ENCODE assay signal across 8 cellular contexts in genomic region chr6:149566372-149567193, GRCh38. TPM values are rescaled to one million over a fixed set of nuclear protein-coding genes. Genes with fewer than 3 reads are reported as not detected.
DNase-seq lines count a peak whose midpoint lies in the region; TF ChIP-seq lines count a peak whose summit lies in the region.

TSS of gene GINM1 (plus strand) at chr6:149566375. CDS start at chr6:149566415, 40 bp downstream.

- no peak within 1 kb of the TSS for H3K56ac ChIP-seq in H9 (ENCODE audit: insufficient read length, low read depth, low read length)

- H2BK15ac ChIP-seq in H9 (ENCODE audit: low read depth, low read length): no peak within 1 kb of the TSS

- no peak within 1 kb of the TSS for H3K4ac ChIP-seq in H9 (ENCODE audit: low read depth, low read length)

- peak within 1 kb of the TSS; percentile 44 for H4K5ac ChIP-seq in H9 (ENCODE audit: insufficient read length, low read depth, low read length)

- no peak within 1 kb of the TSS for H2BK12ac ChIP-seq in H9 (ENCODE audit: insufficient read length, low read depth, low read length)

- H3K23me2 ChIP-seq in H9 (ENCODE audit: insufficient read length, low read depth, low read length, poor library complexity, severe bottlenecking): peaks cover 4% of the 10 kb centered on the region

- H2BK5ac ChIP-seq in H9 (ENCODE audit: insufficient read length, low read length): no peak within 1 kb of the TSS

- no peak within 1 kb of the TSS for H3K27ac ChIP-seq in H9 (ENCODE audit: insufficient read length, low read depth, low read length)
- H3K27ac ChIP-seq in WERI-Rb-1: peak within 1 kb of the TSS; percentile 88

- H2BK120ac ChIP-seq in H9 (ENCODE audit: low read depth, low read length, poor library complexity, severe bottlenecking): no peak within 1 kb of the TSS

- no peak within 1 kb of the TSS for H3T11ph ChIP-seq in H9 (ENCODE audit: low read length)

- H3K27me3 ChIP-seq in H9 (ENCODE audit: insufficient read depth, low read length): no peaks in the 10 kb centered on the region
- no peaks in the 10 kb centered on the region for H3K27me3 ChIP-seq in WERI-Rb-1 (ENCODE audit: insufficient read depth, low read depth, severe bottlenecking)

- H3K36me3 Mint-ChIP-seq in H9 (ENCODE audit: insufficient read depth in 1 of 3, low read depth in 3 of 3): peaks cover 0 to 1% (median 0%) of the 10 kb centered on the region in 3 experiments; a peak in 2 of 7 replicates

- H2BK20ac ChIP-seq in H9 (ENCODE audit: low read depth, low read length, poor library complexity, severe bottlenecking): no peak within 1 kb of the TSS

- H3K79me1 ChIP-seq in H9 (ENCODE audit: insufficient read depth, low read depth, low read length, poor library complexity, severe bottlenecking): peaks cover 2% of the 10 kb centered on the region

- H2AK5ac ChIP-seq in H9 (ENCODE audit: insufficient read length, low read length): no peak within 1 kb of the TSS

- H3K4me3 Mint-ChIP-seq in H9: peak within 1 kb of the TSS; percentile 90 to 91

- no peak within 1 kb of the TSS for H3K23ac ChIP-seq in H9 (ENCODE audit: insufficient read length, low read depth, low read length)

- H2AFZ ChIP-seq in H9 (ENCODE audit: low read length): peak within 1 kb of the TSS; percentile 86

- TF ChIP-seq CTCF in GM10266 (IDR thresholded peaks at IDR 0.05; ENCODE audit: control insufficient read depth, insufficient read depth, low read depth, missing control alignments) (no peak), H9 (conservative IDR thresholded peaks at IDR 0.05) (no peak), WERI-Rb-1 (IDR thresholded peaks at IDR 0.05; ENCODE audit: low read depth, low read length) (no peak)

- peak within 1 kb of the TSS; percentile 92 for H3K14ac ChIP-seq in H9 (ENCODE audit: insufficient read depth, low read length)

- peaks cover 2% of the 10 kb centered on the region; the same call in 1 of the 2 replicates for H3K36me3 ChIP-seq in WERI-Rb-1

- H4K20me1 ChIP-seq in H9 (ENCODE audit: control insufficient read depth, insufficient read depth, insufficient read length): no peaks in the 10 kb centered on the region

- peaks cover 11 to 13% of the 10 kb centered on the region in 2 experiments for H3K4me1 Mint-ChIP-seq in H9

- H3K4me3 ChIP-seq in WERI-Rb-1 (ENCODE audit: low read depth, low read length): peak within 1 kb of the TSS; percentile 93

- H4K91ac ChIP-seq in H9 (ENCODE audit: insufficient read length, low read depth, low read length): peak within 1 kb of the TSS; percentile 40

- no peaks in the 10 kb centered on the region for H3K4me1 ChIP-seq in H9 (ENCODE audit: insufficient read depth, low read length)

- H4K8ac ChIP-seq in H9 (replicated peaks; ENCODE audit: insufficient read length, low read depth, low read length): peak within 1 kb of the TSS; percentile 7

- peak; percentile 30 for DNase-seq in GM10266 (ENCODE audit: extremely low spot score)
- DNase-seq in H9: peak; percentile 67
- peak; percentile 68 for DNase-seq in NAMALWA (ENCODE audit: low spot score)
- peak; percentile 53 for DNase-seq in WERI-Rb-1
- peak; percentile 35 for DNase-seq in cerebellar cortex (ENCODE audit: low spot score)
- DNase-seq in kidney glomerular epithelial cell (lab: John Stamatoyannopoulos, UW): peak; percentile 25
- DNase-seq in stimulated activated CD4-positive, alpha-beta T cell treated with anti-CD3 and anti-CD28 coated beads, Interleukin-1b, Interleukin-23, amount 100 ng/mL, for 24 hours (ENCODE audit: low read depth in 4 of 4, low spot score in 1 of 4): peak; percentile 17 to 35 (median 28)
- no peak for DNase-seq in NCI-H1048 (lab: John Stamatoyannopoulos, UW)

- peak within 1 kb of the TSS; percentile 95 for H3K18ac ChIP-seq in H9 (ENCODE audit: insufficient read length, low read depth, low read length)

- H3K27ac Mint-ChIP-seq in H9: peak within 1 kb of the TSS; percentile 44 to 97 (median 91); a peak in 5 of 7 replicates

- H3K9me3 Mint-ChIP-seq in H9: no peaks in the 10 kb centered on the region

- WGBS in H9 (ENCODE audit: extremely low coverage, insufficient read length, low lambda C conversion rate): no CpG with 5 or more reads among the region's 85 CpGs

- H3K9me3 ChIP-seq in H9 (ENCODE audit: control insufficient read depth, low read depth, low read length) (no peaks in the 10 kb centered on the region), WERI-Rb-1 (ENCODE audit: severe bottlenecking) (no peaks in the 10 kb centered on the region)

- H3K27me3 Mint-ChIP-seq in H9 (ENCODE audit: low read depth): peaks cover 4% of the 10 kb centered on the region

- H3K79me2 ChIP-seq in H9 (ENCODE audit: insufficient read depth, low read length): peaks cover 11% of the 10 kb centered on the region; the same call in 1 of the 2 replicates

- peak within 1 kb of the TSS; percentile 89 for H3K4me2 ChIP-seq in H9 (ENCODE audit: insufficient read depth, insufficient read length, low read length)

- H3K9ac ChIP-seq in H9 (ENCODE audit: extremely low read depth, insufficient read length, low read length): peak within 1 kb of the TSS; percentile 95

RNA-seq across cellular contexts. Expression of gene GINM1, which starts in this region (rescaled TPM):
- 22.7 and 24.5 TPM in 2 replicates for total RNA-seq in H9 (2021)
